In genomic region chr21:15034126-15034848, GRCh38 we compare ENCODE assay signal across 3 cellular contexts.
TF ChIP-seq lines count a peak whose summit lies in the region.

No MANE protein-coding gene starts in this region.

TF ChIP-seq in GM12891, 5 proteins besides CTCF, POLR2A, EP300 and RAD21:
- TF ChIP-seq SPI1 (IDR thresholded peaks at IDR 0.05; ENCODE audit: low read depth, low read length) (0 out of 2 replicates have a peak, but pooled peaks have one; percentile 9), TAF1 (IDR thresholded peaks at IDR 0.05; ENCODE audit: low read depth, low read length) (no peak)

TF ChIP-seq in K562, 482 proteins besides CTCF, POLR2A, EP300 and RAD21:
- TF ChIP-seq ZNF316 (IDR thresholded peaks at IDR 0.05) (peak; percentile 18; the same call in 1 of the 2 replicates), SIRT6 (IDR thresholded peaks at IDR 0.05; ENCODE audit: low read depth, low read length) (no peak), ZNF23 (CRISPR knock-in tag; IDR thresholded peaks at IDR 0.05) (no peak), ZNF431 (CRISPR knock-in tag; IDR thresholded peaks at IDR 0.05) (no peak)
TF ChIP-seq in K562: peak in this region for 1.

TF ChIP-seq in HepG2, 621 proteins besides CTCF, POLR2A, EP300 and RAD21:
- TF ChIP-seq ZNF12 (CRISPR knock-in tag; IDR thresholded peaks at IDR 0.05) (peak; percentile 70; the same call in 1 of the 2 replicates), SP2 (CRISPR knock-in tag; IDR thresholded peaks at IDR 0.05) (no peak), RFX5 (IDR thresholded peaks at IDR 0.05; ENCODE audit: low read depth, low read length) (no peak), MAFK (conservative IDR thresholded peaks at IDR 0.05 in 1 of 2, IDR thresholded peaks at IDR 0.05 in 1 of 2; ENCODE audit: low read length in 2 of 2) (peak; percentile 27 to 49; a peak in 3 of 4 replicates), MAFF (IDR thresholded peaks at IDR 0.05; ENCODE audit: low read depth, low read length) (0 out of 2 replicates have a peak, but pooled peaks have one; percentile 16)
